Comparison of ENCODE assay signal across 9 cellular contexts in the genomic region with DNA sequence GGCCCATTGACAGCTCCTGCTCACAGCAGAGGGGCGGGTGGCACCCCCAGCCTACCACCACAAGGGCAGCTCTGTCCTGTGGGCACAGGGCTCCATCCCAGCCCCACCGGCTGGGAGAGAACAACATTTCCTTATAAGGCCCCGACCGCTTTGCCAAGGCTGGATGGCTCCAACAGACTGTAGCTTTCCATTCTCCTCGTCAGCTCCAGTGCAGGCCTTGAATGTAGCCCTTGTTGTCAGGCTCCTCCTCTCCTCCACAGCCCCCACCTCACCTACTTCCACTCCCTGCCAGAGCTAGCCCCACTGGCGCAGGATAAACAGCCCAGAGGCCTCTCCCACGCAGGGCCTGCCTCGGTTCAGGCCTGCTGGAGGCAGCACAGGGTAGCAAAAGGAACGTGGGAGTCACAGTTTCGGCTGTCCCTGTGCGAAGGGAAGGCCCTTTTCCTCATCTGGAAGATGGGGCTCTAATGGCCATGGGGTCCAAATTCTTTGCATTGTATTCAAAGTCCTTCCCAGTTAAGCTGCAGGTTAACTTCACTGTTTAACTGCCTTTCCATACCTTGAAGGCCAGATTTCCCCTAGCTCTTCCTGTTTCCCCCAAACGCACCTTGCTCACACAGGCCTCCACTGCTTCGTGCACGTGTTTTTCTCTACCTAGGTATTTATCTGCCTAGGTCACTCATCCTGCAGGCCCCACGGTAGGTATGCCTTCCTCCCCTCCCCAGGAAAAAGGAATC.
DNase-seq lines count a peak whose midpoint lies in the region; ATAC-seq and TF ChIP-seq lines count a peak whose summit lies in the region.
"Had no signal": no experiment of that assay in that cellular context is flagged by ENCODE, and none has a peak within 500 bp of the region (broad histone marks: within the 10 kb centered on the region; RNA-seq: fewer than 3 reads in every experiment).

No MANE protein-coding gene starts in this region.

- TF ChIP-seq RAD21 in SK-N-SH (IDR thresholded peaks at IDR 0.05; ENCODE audit: low read length) = no peak

- H3K36me3 Mint-ChIP-seq in neural crest cell (ENCODE audit: low read depth) = no peaks in the 10 kb centered on the region

- TF ChIP-seq CTCF in AG09319 (IDR thresholded peaks at IDR 0.05; ENCODE audit: low read depth, low read length) (peak; percentile 30), SK-N-SH (IDR thresholded peaks at IDR 0.05) (peak; percentile 24), gastroesophageal sphincter (IDR thresholded peaks at IDR 0.05) (peak; percentile 55 to 93 (median 82)), neural crest cell (conservative IDR thresholded peaks at IDR 0.05) (peak; percentile 47)

- H3K9ac ChIP-seq in SK-N-SH = no peak overlapping the region

- H3K4me3 ChIP-seq in SK-N-SH (ENCODE audit: low read depth in 2 of 2, low read length in 1 of 2) = no peak overlapping the region
- H3K4me3 ChIP-seq in gastroesophageal sphincter = peak overlapping the region; percentile 9 to 11

- TF ChIP-seq POLR2A in gastroesophageal sphincter (IDR thresholded peaks at IDR 0.05) = no peak

- H3K27ac ChIP-seq in SK-N-SH (ENCODE audit: low read depth in 2 of 2, low read length in 1 of 2) (no peak overlapping the region), gastroesophageal sphincter (peak overlapping the region; percentile 91 to 99 (median 96))

- no peaks in the 10 kb centered on the region for H3K9me3 ChIP-seq in SK-N-SH
- no peaks in the 10 kb centered on the region for H3K9me3 ChIP-seq in gastroesophageal sphincter

- H3K4me1 ChIP-seq in SK-N-SH (ENCODE audit: control insufficient read depth in 1 of 2, insufficient read depth in 2 of 2, low read depth in 1 of 2, low read length in 1 of 2) = peaks cover 0 to 17% of the 10 kb centered on the region in 2 experiments; a peak in 2 of 4 replicates
- peaks cover 4 to 57% (median 11%) of the 10 kb centered on the region in 3 donors for H3K4me1 ChIP-seq in gastroesophageal sphincter

- H3K27ac Mint-ChIP-seq in neural crest cell (ENCODE audit: unreplicated experiment) = peak overlapping the region; percentile 88
- H3K27ac Mint-ChIP-seq: activated B cell treated with CpG ODN at 0.5 μM for 24 hours had no signal

- H3F3A ChIP-seq in SK-N-SH (replicated peaks; ENCODE audit: insufficient read depth) = peaks cover 3% of the 10 kb centered on the region

- H3K36me3 ChIP-seq in SK-N-SH (replicated peaks in 1 of 2; ENCODE audit: control insufficient read depth in 1 of 2, insufficient read depth in 2 of 2, low read length in 1 of 2) (no peaks in the 10 kb centered on the region), gastroesophageal sphincter (no peaks in the 10 kb centered on the region)

- H2AFZ ChIP-seq in SK-N-SH (ENCODE audit: low read depth) = 0 out of 2 replicates have a peak overlapping the region, but pooled peaks have one; percentile 17

- no peaks in the 10 kb centered on the region for H3K9me2 ChIP-seq in SK-N-SH

- H3K4me1 Mint-ChIP-seq in neural crest cell = peaks cover 29% of the 10 kb centered on the region

- TF ChIP-seq EP300 in SK-N-SH (IDR thresholded peaks at IDR 0.05; ENCODE audit: borderline replicate concordance in 1 of 2, low read depth in 1 of 2, low read length in 1 of 2) (no peak), gastroesophageal sphincter (IDR thresholded peaks at IDR 0.05) (no peak)

- no peak overlapping the region for H3K4me2 ChIP-seq in SK-N-SH

- H3K4me3 Mint-ChIP-seq in neural crest cell = peak overlapping the region; percentile 45
- H3K4me3 Mint-ChIP-seq: activated B cell treated with CpG ODN at 0.5 μM for 24 hours had no signal

- H3K27me3 ChIP-seq in SK-N-SH (ENCODE audit: insufficient read depth) (no peaks in the 10 kb centered on the region), gastroesophageal sphincter (no peaks in the 10 kb centered on the region)

- no peaks in the 10 kb centered on the region for H4K20me1 ChIP-seq in SK-N-SH (ENCODE audit: insufficient read depth)

- no peaks in the 10 kb centered on the region for H3K79me2 ChIP-seq in SK-N-SH (ENCODE audit: insufficient read depth)

- POLR2A ChIA-PET in SK-N-SH (lab: Yijun Ruan, JAX) = no interaction called here

- CTCF ChIA-PET in SK-N-SH (lab: Yijun Ruan, JAX) = interaction anchor here (1.6 kb wide), 1 partner anchor 312 kb away, joined by 4 read pairs; no protein-coding TSS in a partner anchor

- no peak for DNase-seq in AG09319 (ENCODE audit: extremely low read depth, low read depth)
- no peak for DNase-seq in SK-N-SH
- peak; percentile 45 for DNase-seq in neural crest cell (ENCODE audit: low read depth, low spot score)
- no peak for DNase-seq in NCI-H146 (lab: John Stamatoyannopoulos, UW)
- DNase-seq in SKM-1 treated with dmso at 0.1 percent for 144 hours (lab: John Stamatoyannopoulos, UW; ENCODE audit: unreplicated experiment) = no peak
- DNase-seq in activated T-cell treated with anti-CD3 and anti-CD28 coated beads for 4 hours = no peak
- no peak for DNase-seq in activated CD4-positive, CD25-positive, alpha-beta regulatory T cell treated with anti-CD3 and anti-CD28 coated beads, Interleukin-2, amount 50 U/mL, for 72 hours
- DNase-seq: activated B cell treated with CpG ODN at 0.5 μM for 24 hours had no signal

- H3K27me3 Mint-ChIP-seq in neural crest cell (ENCODE audit: low read depth) = no peaks in the 10 kb centered on the region
- H3K27me3 Mint-ChIP-seq: activated B cell treated with CpG ODN at 0.5 μM for 24 hours had no signal

- H3K9me3 Mint-ChIP-seq in neural crest cell = no peaks in the 10 kb centered on the region
- H3K9me3 Mint-ChIP-seq: activated B cell treated with CpG ODN at 0.5 μM for 24 hours had no signal

- ATAC-seq in gastroesophageal sphincter = peak; percentile 97

- 60% methylated on average over 10 of the region's 15 CpGs for WGBS in SK-N-SH (ENCODE audit: low lambda C conversion rate)
- WGBS in gastroesophageal sphincter (ENCODE audit: low coverage in 1 of 2), 2 donors = 29 to 40% methylated on average over 7 to 8 of the region's 15 CpGs

TF ChIP-seq in SK-N-SH, 30 proteins besides CTCF, POLR2A, EP300 and RAD21:
- TF ChIP-seq EZH2phosphoT487 (IDR thresholded peaks at IDR 0.05; ENCODE audit: borderline replicate concordance, low read depth) = no peak
- TF ChIP-seq, protein P1, sequence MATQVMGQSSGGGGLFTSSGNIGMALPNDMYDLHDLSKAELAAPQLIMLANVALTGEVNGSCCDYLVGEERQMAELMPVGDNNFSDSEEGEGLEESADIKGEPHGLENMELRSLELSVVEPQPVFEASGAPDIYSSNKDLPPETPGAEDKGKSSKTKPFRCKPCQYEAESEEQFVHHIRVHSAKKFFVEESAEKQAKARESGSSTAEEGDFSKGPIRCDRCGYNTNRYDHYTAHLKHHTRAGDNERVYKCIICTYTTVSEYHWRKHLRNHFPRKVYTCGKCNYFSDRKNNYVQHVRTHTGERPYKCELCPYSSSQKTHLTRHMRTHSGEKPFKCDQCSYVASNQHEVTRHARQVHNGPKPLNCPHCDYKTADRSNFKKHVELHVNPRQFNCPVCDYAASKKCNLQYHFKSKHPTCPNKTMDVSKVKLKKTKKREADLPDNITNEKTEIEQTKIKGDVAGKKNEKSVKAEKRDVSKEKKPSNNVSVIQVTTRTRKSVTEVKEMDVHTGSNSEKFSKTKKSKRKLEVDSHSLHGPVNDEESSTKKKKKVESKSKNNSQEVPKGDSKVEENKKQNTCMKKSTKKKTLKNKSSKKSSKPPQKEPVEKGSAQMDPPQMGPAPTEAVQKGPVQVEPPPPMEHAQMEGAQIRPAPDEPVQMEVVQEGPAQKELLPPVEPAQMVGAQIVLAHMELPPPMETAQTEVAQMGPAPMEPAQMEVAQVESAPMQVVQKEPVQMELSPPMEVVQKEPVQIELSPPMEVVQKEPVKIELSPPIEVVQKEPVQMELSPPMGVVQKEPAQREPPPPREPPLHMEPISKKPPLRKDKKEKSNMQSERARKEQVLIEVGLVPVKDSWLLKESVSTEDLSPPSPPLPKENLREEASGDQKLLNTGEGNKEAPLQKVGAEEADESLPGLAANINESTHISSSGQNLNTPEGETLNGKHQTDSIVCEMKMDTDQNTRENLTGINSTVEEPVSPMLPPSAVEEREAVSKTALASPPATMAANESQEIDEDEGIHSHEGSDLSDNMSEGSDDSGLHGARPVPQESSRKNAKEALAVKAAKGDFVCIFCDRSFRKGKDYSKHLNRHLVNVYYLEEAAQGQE (IDR thresholded peaks at IDR 0.05; ENCODE audit: low read depth, low read length) = no peak

Comparison
In these comparisons a context has a peak if more than half of its experiments do, and no peak if none do; other contexts are left out.
1. CTCF ChIP-seq: peak in every context shown above with its lines; median percentile 82 in gastroesophageal sphincter; 47 in neural crest cell; 30 in AG09319; 24 in SK-N-SH.
2. H3K27ac ChIP-seq: peak in gastroesophageal sphincter (4 of 4); none in SK-N-SH (0 of 2).
3. H3K4me3 ChIP-seq: peak in gastroesophageal sphincter (2 of 2); none in SK-N-SH (0 of 2).